13 cellular contexts compared by ENCODE assay signal in genomic region chr16:11190585-11191565, GRCh38.
DNase-seq lines count a peak whose midpoint lies in the region; ATAC-seq, FAIRE-seq and TF ChIP-seq lines count a peak whose summit lies in the region.
"Had no signal": no experiment of that assay in that cellular context is flagged by ENCODE, and none has a peak within 500 bp of the region (broad histone marks: within the 10 kb centered on the region; RNA-seq: fewer than 3 reads in every experiment).

No MANE protein-coding gene starts in this region.

- in situ Hi-C loops in GM12878 (cut with MboI) = no loop called here

- RAD21 ChIA-PET in GM12878 (lab: Charles Lee; ENCODE audit: unreplicated experiment) = interaction anchor here (0.6 to 2.2 kb wide), 11 partner anchors 10 to 225 kb away, joined by 3 to 10 read pairs (median 4); partner anchors contain the start of gene SOCS1

- TF ChIP-seq RAD21 in GM12878 (IDR thresholded peaks at IDR 0.05; ENCODE audit: insufficient read depth, low read depth, low read length) = no peak

- BruUV-seq in GM12878 (replicated peaks; lab: Mats Ljungman, UMichigan) = no TSS peak

- H3K4me2 ChIP-seq in GM12878 (ENCODE audit: control insufficient read depth, insufficient read depth) = no peak overlapping the region
- H3K4me2 ChIP-seq: smooth muscle cell had no signal

- no peak overlapping the region for H2AFZ ChIP-seq in GM12878 (ENCODE audit: control insufficient read depth, low read depth, low read length)

- SMC1A ChIA-PET in GM12878 (lab: Charles Lee; ENCODE audit: uncharacterized antibody, unreplicated experiment) = interaction anchor here (1.0 to 5.1 kb wide), 6 partner anchors 11 to 58 kb away, joined by 3 to 35 read pairs (median 4); no protein-coding TSS in a partner anchor

- 73% methylated on average over 15 of the region's 15 CpGs for WGBS in GM12878 (ENCODE audit: insufficient coverage, insufficient replicate concordance, low lambda C conversion rate, missing lambda C conversion rate)

- POLR2A ChIA-PET in GM12878 (lab: Charles Lee) = interaction anchor here (1.2 to 1.6 kb wide), 3 partner anchors 11 to 166 kb away, joined by 4 to 6 read pairs (median 5); no protein-coding TSS in a partner anchor
- POLR2A ChIA-PET in CD8-positive, alpha-beta T cell (lab: Charles Lee) = no interaction called here

- no peak for FAIRE-seq in GM12878 (lab: Jason Lieb, UNC)
- FAIRE-seq: RCC 7860 had no signal

- no peaks in the 10 kb centered on the region for H3K36me3 ChIP-seq in GM12878 (ENCODE audit: control insufficient read depth in 2 of 2, insufficient read depth in 2 of 2, low read length in 1 of 2)
- no peaks in the 10 kb centered on the region for H3K36me3 ChIP-seq in CD8-positive, alpha-beta T cell (ENCODE audit: insufficient read depth, low read length)
- H3K36me3 ChIP-seq: gastroesophageal sphincter had no signal

- no peaks in the 10 kb centered on the region for H4K20me1 ChIP-seq in GM12878 (ENCODE audit: control insufficient read depth, insufficient read depth)

- peaks cover 0 to 7% of the 10 kb centered on the region in 2 donors for H3K36me3 Mint-ChIP-seq in activated naive CD4-positive, alpha-beta T cell treated with anti-CD3 and anti-CD28 coated beads, Interleukin-2, amount 50 U/mL, for 72 hours
- H3K36me3 Mint-ChIP-seq in activated naive CD4-positive, alpha-beta T cell treated with anti-CD3 and anti-CD28 coated beads, Interleukin-2, amount 10 ng/mL, durations not matched to agents 7 days and 5 days = peaks cover 8% of the 10 kb centered on the region
- H3K36me3 Mint-ChIP-seq in stimulated activated naive B cell treated with anti-CD40 and anti-IgM and Interleukin-4, amounts not matched to agents 10 μg/mL and 1 μg/mL and 100 μg/mL, for 72 hours = peaks cover 19 to 35% of the 10 kb centered on the region in 2 donors
- no peaks in the 10 kb centered on the region for H3K36me3 Mint-ChIP-seq in CD8-positive, alpha-beta T cell

- no peak overlapping the region for H3K4me3 Mint-ChIP-seq in activated naive CD4-positive, alpha-beta T cell treated with anti-CD3 and anti-CD28 coated beads, Interleukin-2, amount 10 ng/mL, durations not matched to agents 7 days and 5 days
- peak overlapping the region; percentile 39 to 56 for H3K4me3 Mint-ChIP-seq in stimulated activated naive B cell treated with anti-CD40 and anti-IgM and Interleukin-4, amounts not matched to agents 10 μg/mL and 1 μg/mL and 100 μg/mL, for 72 hours
- no peak overlapping the region for H3K4me3 Mint-ChIP-seq in CD8-positive, alpha-beta T cell

- H3K4me3 ChIP-seq in GM12878 = no peak overlapping the region
- no peak overlapping the region for H3K4me3 ChIP-seq in CD8-positive, alpha-beta T cell (ENCODE audit: low read depth, low read length)
- H3K4me3 ChIP-seq: dorsolateral prefrontal cortex, gastroesophageal sphincter, smooth muscle cell had no signal

- CTCF ChIA-PET in activated naive CD4-positive, alpha-beta T cell treated with anti-CD3 and anti-CD28 coated beads, Interleukin-2, amount 10 ng/mL, durations not matched to agents 7 days and 5 days (lab: Charles Lee) = interaction anchor here (1.9 kb wide), 2 partner anchors 15 to 65 kb away, joined by 5 to 6 read pairs; partner anchors contain the start of gene SOCS1
- CTCF ChIA-PET in GM12878 (lab: Yijun Ruan, JAX) = interaction anchor here (0.8 to 1.2 kb wide), 5 partner anchors 65 to 227 kb away, joined by 3 to 5 read pairs (median 3); partner anchors contain the start of gene SOCS1
- CTCF ChIA-PET in CD8-positive, alpha-beta T cell (lab: Charles Lee) = interaction anchor here (1.0 kb wide), 1 partner anchor 16 kb away, joined by 3 read pairs; no protein-coding TSS in a partner anchor

- peak overlapping the region in 1 of 2 donors; percentile 78 for H3K27ac Mint-ChIP-seq in activated naive CD4-positive, alpha-beta T cell treated with anti-CD3 and anti-CD28 coated beads, Interleukin-2, amount 50 U/mL, for 72 hours
- no peak overlapping the region for H3K27ac Mint-ChIP-seq in activated naive CD4-positive, alpha-beta T cell treated with anti-CD3 and anti-CD28 coated beads, Interleukin-2, amount 10 ng/mL, durations not matched to agents 7 days and 5 days
- H3K27ac Mint-ChIP-seq in stimulated activated naive B cell treated with anti-CD40 and anti-IgM and Interleukin-4, amounts not matched to agents 10 μg/mL and 1 μg/mL and 100 μg/mL, for 72 hours = peak overlapping the region; percentile 81
- no peak overlapping the region for H3K27ac Mint-ChIP-seq in CD8-positive, alpha-beta T cell

- no peaks in the 10 kb centered on the region for H3K9me3 ChIP-seq in GM12878 (replicated peaks; ENCODE audit: control insufficient read depth, insufficient read depth, low read length)
- H3K9me3 ChIP-seq in CD8-positive, alpha-beta T cell (ENCODE audit: low read length) = no peaks in the 10 kb centered on the region
- H3K9me3 ChIP-seq: gastroesophageal sphincter had no signal

- H3K4me1 Mint-ChIP-seq in activated naive CD4-positive, alpha-beta T cell treated with anti-CD3 and anti-CD28 coated beads, Interleukin-2, amount 10 ng/mL, durations not matched to agents 7 days and 5 days = peaks cover 50% of the 10 kb centered on the region
- peaks cover 47 to 60% of the 10 kb centered on the region in 2 donors for H3K4me1 Mint-ChIP-seq in stimulated activated naive B cell treated with anti-CD40 and anti-IgM and Interleukin-4, amounts not matched to agents 10 μg/mL and 1 μg/mL and 100 μg/mL, for 72 hours
- H3K4me1 Mint-ChIP-seq in CD8-positive, alpha-beta T cell (ENCODE audit: low read depth) = peaks cover 5% of the 10 kb centered on the region

- no peak overlapping the region for H3K27ac ChIP-seq in GM12878 (ENCODE audit: control insufficient read depth, insufficient read depth)
- H3K27ac ChIP-seq in CD8-positive, alpha-beta T cell (ENCODE audit: low read depth, low read length) = no peak overlapping the region
- H3K27ac ChIP-seq: dorsolateral prefrontal cortex, gastroesophageal sphincter had no signal

- intact Hi-C loops in GM12878 (cut with micrococcal nuclease; ENCODE audit: unreplicated experiment) = no loop called here
- intact Hi-C loops in CD8-positive, alpha-beta T cell (cut with DNase I, micrococcal nuclease) = no loop called here

- no peaks in the 10 kb centered on the region for H3K27me3 ChIP-seq in GM12878 (replicated peaks in 1 of 2; ENCODE audit: control insufficient read depth in 2 of 2, insufficient read depth in 2 of 2, low read length in 1 of 2)
- no peaks in the 10 kb centered on the region for H3K27me3 ChIP-seq in CD8-positive, alpha-beta T cell (ENCODE audit: insufficient read depth, low read length)
- H3K27me3 ChIP-seq: dorsolateral prefrontal cortex, gastroesophageal sphincter had no signal

- peak; percentile 41 to 92 for ATAC-seq in activated naive CD4-positive, alpha-beta T cell treated with anti-CD3 and anti-CD28 coated beads, Interleukin-2, amount 50 U/mL, for 72 hours
- ATAC-seq in GM12878 = peak; percentile 41; the same call in 2 of the 3 replicates
- peak; percentile 71 to 76 for ATAC-seq in stimulated activated naive B cell treated with anti-CD40 and anti-IgM and Interleukin-4, amounts not matched to agents 10 μg/mL and 1 μg/mL and 100 μg/mL, for 72 hours (replicated peaks)
- no peak for ATAC-seq in CD8-positive, alpha-beta T cell
- ATAC-seq: gastroesophageal sphincter, left colon had no signal

- H3K27me3 Mint-ChIP-seq in activated naive CD4-positive, alpha-beta T cell treated with anti-CD3 and anti-CD28 coated beads, Interleukin-2, amount 10 ng/mL, durations not matched to agents 7 days and 5 days = peaks cover 19% of the 10 kb centered on the region
- no peaks in the 10 kb centered on the region for H3K27me3 Mint-ChIP-seq in stimulated activated naive B cell treated with anti-CD40 and anti-IgM and Interleukin-4, amounts not matched to agents 10 μg/mL and 1 μg/mL and 100 μg/mL, for 72 hours
- H3K27me3 Mint-ChIP-seq in CD8-positive, alpha-beta T cell (ENCODE audit: low read depth) = no peaks in the 10 kb centered on the region

- no peak for TF ChIP-seq EP300 in GM12878 (IDR thresholded peaks at IDR 0.05; ENCODE audit: borderline replicate concordance in 1 of 2, control insufficient read depth in 1 of 2, low read depth in 2 of 2, low read length in 2 of 2)

- no peaks in the 10 kb centered on the region for H3K79me2 ChIP-seq in GM12878 (ENCODE audit: control insufficient read depth, insufficient read depth, low read length)

- DNase-seq in activated naive CD4-positive, alpha-beta T cell treated with anti-CD3 and anti-CD28 coated beads, Interleukin-2, amount 50 U/mL, for 72 hours (ENCODE audit: low spot score in 2 of 2) = no peak
- DNase-seq in activated naive CD4-positive, alpha-beta T cell treated with anti-CD3 and anti-CD28 coated beads, Interleukin-2, amount 10 ng/mL, durations not matched to agents 7 days and 5 days = no peak
- peak; percentile 86 for DNase-seq in NCI-H1694 (lab: John Stamatoyannopoulos, UW)
- no peak for DNase-seq in GM12878 (ENCODE audit: low read depth, low spot score)
- DNase-seq in stimulated activated naive B cell treated with anti-CD40 and anti-IgM and Interleukin-4, amounts not matched to agents 10 μg/mL and 1 μg/mL and 100 μg/mL, for 72 hours = no peak
- no peak for DNase-seq in NCI-H1048 (lab: John Stamatoyannopoulos, UW)
- no peak for DNase-seq in mucosa of gallbladder (ENCODE audit: low spot score)
- DNase-seq in CD8-positive, alpha-beta T cell = no peak
- DNase-seq: left colon had no signal

- H3K4me1 ChIP-seq in GM12878 (ENCODE audit: control insufficient read depth, insufficient read depth, low read length) = peaks cover 13% of the 10 kb centered on the region
- no peaks in the 10 kb centered on the region for H3K4me1 ChIP-seq in CD8-positive, alpha-beta T cell (ENCODE audit: insufficient read depth, low read length)
- H3K4me1 ChIP-seq: gastroesophageal sphincter had no signal

- TF ChIP-seq POLR2A in GM12878 (IDR thresholded peaks at IDR 0.05; ENCODE audit: low read depth, low read length) = no peak

- H3K9ac ChIP-seq in GM12878 (ENCODE audit: control insufficient read depth, insufficient read depth, low read length) = no peak overlapping the region

- no peak for TF ChIP-seq CTCF in GM12878 (IDR thresholded peaks at IDR 0.05 in 2 of 3, conservative IDR thresholded peaks at IDR 0.05 in 1 of 3; ENCODE audit: control insufficient read depth in 2 of 3, extremely low read depth in 1 of 3, insufficient read depth in 1 of 3, low read depth in 3 of 3, low read length in 3 of 3)
- no peak for TF ChIP-seq CTCF in CD8-positive, alpha-beta T cell (IDR thresholded peaks at IDR 0.05)

- peaks cover 0 to 10% of the 10 kb centered on the region in 2 donors for H3K9me3 Mint-ChIP-seq in activated naive CD4-positive, alpha-beta T cell treated with anti-CD3 and anti-CD28 coated beads, Interleukin-2, amount 50 U/mL, for 72 hours
- H3K9me3 Mint-ChIP-seq in activated naive CD4-positive, alpha-beta T cell treated with anti-CD3 and anti-CD28 coated beads, Interleukin-2, amount 10 ng/mL, durations not matched to agents 7 days and 5 days = no peaks in the 10 kb centered on the region
- no peaks in the 10 kb centered on the region for H3K9me3 Mint-ChIP-seq in stimulated activated naive B cell treated with anti-CD40 and anti-IgM and Interleukin-4, amounts not matched to agents 10 μg/mL and 1 μg/mL and 100 μg/mL, for 72 hours
- no peaks in the 10 kb centered on the region for H3K9me3 Mint-ChIP-seq in CD8-positive, alpha-beta T cell

TF ChIP-seq in GM12878, 131 proteins besides CTCF, POLR2A, EP300 and RAD21 (continues in another document):
- TF ChIP-seq NR2F1 (conservative IDR thresholded peaks at IDR 0.05) (no peak), RCOR1 (conservative IDR thresholded peaks at IDR 0.05; ENCODE audit: low read depth, low read length) (no peak), IRF4 (IDR thresholded peaks at IDR 0.05; ENCODE audit: low read depth, low read length) (no peak)

Comparison
In these comparisons a context has a peak if more than half of its experiments do, and no peak if none do; other contexts are left out.
1. H3K4me3 Mint-ChIP-seq: peak in stimulated activated naive B cell treated with anti-CD40 and anti-IgM and Interleukin-4, amounts not matched to agents 10 μg/mL and 1 μg/mL and 100 μg/mL, for 72 hours (2 of 2); none in activated naive CD4-positive, alpha-beta T cell treated with anti-CD3 and anti-CD28 coated beads, Interleukin-2, amount 10 ng/mL, durations not matched to agents 7 days and 5 days (single experiment) and CD8-positive, alpha-beta T cell (single experiment).